Comparison of ENCODE assay signal across 8 cellular contexts in genomic region chr11:62324738-62325556, GRCh38. TPM values are rescaled to one million over a fixed set of nuclear protein-coding genes. Genes with fewer than 3 reads are reported as not detected.
A peak's percentile ranks its signal among the peaks of the same experiment; 100 is the strongest.
DNase-seq lines count a peak whose midpoint lies in the region; ATAC-seq and TF ChIP-seq lines count a peak whose summit lies in the region.

No MANE protein-coding gene starts in this region.

- H3K4me3 Mint-ChIP-seq in activated naive CD4-positive, alpha-beta T cell treated with anti-CD3 and anti-CD28 coated beads, Interleukin-2, amount 10 ng/mL, durations not matched to agents 7 days and 5 days: no peak overlapping the region

- H3K27me3 ChIP-seq in BE2C (no peaks in the 10 kb centered on the region), hepatocyte (no peaks in the 10 kb centered on the region)

- no peak overlapping the region for H2AFZ ChIP-seq in hepatocyte

- DNase-seq in BE2C (peak; percentile 60), SIG-M5 treated with dmso at 0.1 percent for 504 hours (lab: John Stamatoyannopoulos, UW; ENCODE audit: unreplicated experiment) (peak; percentile 89), hepatocyte (ENCODE audit: low spot score) (peak; percentile 50)
- peak; percentile 81 for DNase-seq in activated naive CD4-positive, alpha-beta T cell treated with anti-CD3 and anti-CD28 coated beads, Interleukin-2, amount 10 ng/mL, durations not matched to agents 7 days and 5 days
- peak; percentile 65 for DNase-seq in stimulated activated CD4-positive, alpha-beta T cell treated with anti-CD3 and anti-CD28 coated beads, Interleukin-4, amount 100 ng/mL, for 1 hour

- H3K4me1 ChIP-seq in BE2C (no peaks in the 10 kb centered on the region), HEK293 (ENCODE audit: control insufficient read depth, insufficient read depth, low read length) (no peaks in the 10 kb centered on the region), hepatocyte (ENCODE audit: insufficient read depth) (peaks cover 6% of the 10 kb centered on the region)

- H3K9me3 Mint-ChIP-seq in activated naive CD4-positive, alpha-beta T cell treated with anti-CD3 and anti-CD28 coated beads, Interleukin-2, amount 10 ng/mL, durations not matched to agents 7 days and 5 days: no peaks in the 10 kb centered on the region

- no peak overlapping the region for H3K27ac Mint-ChIP-seq in activated naive CD4-positive, alpha-beta T cell treated with anti-CD3 and anti-CD28 coated beads, Interleukin-2, amount 10 ng/mL, durations not matched to agents 7 days and 5 days

- no peak overlapping the region for H3K4me3 ChIP-seq in BE2C (ENCODE audit: low read depth, low read length)
- no peak overlapping the region for H3K4me3 ChIP-seq in HEK293 (ENCODE audit: low read depth, low read length)
- H3K4me3 ChIP-seq in hepatocyte: no peak overlapping the region

- CTCF ChIA-PET in HEK293 (lab: Yijun Ruan, JAX): interaction anchor here (0.9 to 1.6 kb wide), 2 partner anchors 14 to 19 kb away, joined by 3 read pairs; no protein-coding TSS in a partner anchor
- CTCF ChIA-PET in activated naive CD4-positive, alpha-beta T cell treated with anti-CD3 and anti-CD28 coated beads, Interleukin-2, amount 10 ng/mL, durations not matched to agents 7 days and 5 days (lab: Charles Lee): interaction anchor here (1.2 kb wide), 1 partner anchor 35 kb away, joined by 3 read pairs; no protein-coding TSS in a partner anchor

- H4K20me1 ChIP-seq in hepatocyte (ENCODE audit: insufficient read depth, poor library complexity, severe bottlenecking): no peaks in the 10 kb centered on the region

- ATAC-seq in HG02588 (IDR thresholded peaks at IDR 0.05; ENCODE audit: unreplicated experiment): no peak
- no peak for ATAC-seq in HG02938 (IDR thresholded peaks at IDR 0.05; ENCODE audit: unreplicated experiment)

- WGBS in hepatocyte (ENCODE audit: low lambda C conversion rate, missing lambda C conversion rate): 42% methylated on average over 17 of the region's 17 CpGs

- H3K4me2 ChIP-seq in hepatocyte: no peak overlapping the region

- peaks cover 17% of the 10 kb centered on the region for H3K27me3 Mint-ChIP-seq in activated naive CD4-positive, alpha-beta T cell treated with anti-CD3 and anti-CD28 coated beads, Interleukin-2, amount 10 ng/mL, durations not matched to agents 7 days and 5 days

- POLR2A ChIA-PET in HEK293 (lab: Yijun Ruan, JAX): no interaction called here

- H3K36me3 ChIP-seq in BE2C (no peaks in the 10 kb centered on the region), HEK293 (ENCODE audit: control insufficient read depth in 2 of 2, insufficient read depth in 1 of 2, low read length in 2 of 2) (no peaks in the 10 kb centered on the region), hepatocyte (replicated peaks; ENCODE audit: insufficient read depth, low read depth) (no peaks in the 10 kb centered on the region)

- H3K4me1 Mint-ChIP-seq in activated naive CD4-positive, alpha-beta T cell treated with anti-CD3 and anti-CD28 coated beads, Interleukin-2, amount 10 ng/mL, durations not matched to agents 7 days and 5 days: peaks cover 2% of the 10 kb centered on the region

- no peak overlapping the region for H3K27ac ChIP-seq in HEK293 (ENCODE audit: extremely low read depth, low read depth, low read length)
- peak overlapping the region; percentile 67 for H3K27ac ChIP-seq in hepatocyte

- H3K9me3 ChIP-seq in BE2C (no peaks in the 10 kb centered on the region), HEK293 (ENCODE audit: control insufficient read depth, insufficient read depth, low read depth, low read length) (no peaks in the 10 kb centered on the region), hepatocyte (ENCODE audit: low read depth) (no peaks in the 10 kb centered on the region)

- no peaks in the 10 kb centered on the region for H3K9me2 ChIP-seq in hepatocyte (replicated peaks; ENCODE audit: insufficient read depth)

- H3K36me3 Mint-ChIP-seq in activated naive CD4-positive, alpha-beta T cell treated with anti-CD3 and anti-CD28 coated beads, Interleukin-2, amount 10 ng/mL, durations not matched to agents 7 days and 5 days: no peaks in the 10 kb centered on the region

- H3K79me2 ChIP-seq in hepatocyte: no peaks in the 10 kb centered on the region

- TF ChIP-seq CTCF in BE2C (IDR thresholded peaks at IDR 0.05; ENCODE audit: low read depth, low read length): peak; percentile 76
- no peak for TF ChIP-seq CTCF in HEK293 (tag by site-specific recombination; IDR thresholded peaks at IDR 0.05)
- TF ChIP-seq CTCF in hepatocyte (IDR thresholded peaks at IDR 0.05; ENCODE audit: poor library complexity): peak; percentile 39

TF ChIP-seq in HEK293, 187 proteins besides CTCF, POLR2A, EP300 and RAD21:
- TF ChIP-seq ZNF654 (tag by site-specific recombination; IDR thresholded peaks at IDR 0.05; ENCODE audit: low read depth): peak; percentile 51
- TF ChIP-seq PATZ1 (tag by site-specific recombination; IDR thresholded peaks at IDR 0.05): no peak

RNA-seq across cellular contexts. Expression of gene ASRGL1, which starts 12.3 kb away (rescaled TPM):
- polyA plus RNA-seq in BE2C (2012; ENCODE audit: insufficient read depth, insufficient read length, low read depth): 8.3 TPM
- total RNA-seq in hepatocyte: 5.1 and 9.5 TPM in 2 replicates
- polyA plus RNA-seq in hepatocyte: 18.6 and 20.4 TPM in 2 replicates

RNA-seq across cellular contexts. Expression of gene SCGB1D4, which starts 26.1 kb away (rescaled TPM):
- polyA plus RNA-seq in BE2C (2012; ENCODE audit: insufficient read depth, insufficient read length, low read depth): not detected
- not detected in 2 replicates for total RNA-seq in hepatocyte
- polyA plus RNA-seq in hepatocyte: not detected in 2 replicates

RNA-seq across cellular contexts. Expression of gene SCGB2A2, which starts 55.0 kb away (rescaled TPM):
- polyA plus RNA-seq in BE2C (2012; ENCODE audit: insufficient read depth, insufficient read length, low read depth): not detected
- total RNA-seq in hepatocyte: not detected in 2 replicates
- polyA plus RNA-seq in hepatocyte: not detected in 2 replicates
